In the genomic region with DNA sequence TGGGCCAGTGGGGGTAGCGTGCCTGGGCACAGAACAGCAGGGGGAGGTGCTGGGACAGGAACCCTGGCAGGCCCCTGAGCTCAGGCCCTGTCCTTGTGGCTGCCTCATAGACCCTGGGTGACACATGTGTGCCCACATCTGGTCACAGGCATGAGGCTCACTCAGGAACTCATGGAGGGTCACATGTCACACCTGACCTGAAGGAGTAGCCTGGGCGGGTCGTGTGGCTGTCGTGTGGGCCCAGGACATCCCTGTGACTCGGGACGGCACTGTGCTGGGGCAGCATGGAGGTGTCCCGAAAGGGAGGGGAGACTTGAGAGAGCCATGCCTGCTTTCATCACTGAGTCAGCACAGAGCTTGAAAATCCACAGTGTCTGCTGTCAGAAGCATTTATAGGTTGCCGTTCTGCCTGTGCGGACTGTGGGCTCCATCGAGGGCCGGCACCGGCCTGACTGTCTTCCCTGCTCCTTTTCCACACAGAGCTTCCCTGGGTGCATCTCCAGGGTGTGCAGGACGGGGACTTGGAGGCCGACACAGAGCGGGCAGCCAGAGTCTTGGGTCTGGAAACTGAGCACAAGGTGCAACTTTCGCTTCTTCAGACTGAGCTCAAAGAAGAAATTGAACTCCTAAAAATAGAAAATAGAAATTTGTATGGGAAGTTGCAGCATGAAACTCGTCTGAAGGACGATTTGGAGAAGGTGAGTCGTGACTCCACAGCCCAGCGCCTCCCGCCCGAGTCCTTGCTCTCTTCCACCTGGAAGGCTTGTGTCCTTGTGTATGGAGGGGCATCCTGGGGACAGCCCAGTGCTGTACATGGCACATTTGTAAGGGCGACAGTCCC, we compare ENCODE assay signal across 1 cellular context.
TF ChIP-seq lines count a peak whose summit lies in the region.

No MANE protein-coding gene starts in this region.

TF ChIP-seq in HepG2, 621 proteins besides CTCF, POLR2A, EP300 and RAD21:
- TF ChIP-seq, protein P1, sequence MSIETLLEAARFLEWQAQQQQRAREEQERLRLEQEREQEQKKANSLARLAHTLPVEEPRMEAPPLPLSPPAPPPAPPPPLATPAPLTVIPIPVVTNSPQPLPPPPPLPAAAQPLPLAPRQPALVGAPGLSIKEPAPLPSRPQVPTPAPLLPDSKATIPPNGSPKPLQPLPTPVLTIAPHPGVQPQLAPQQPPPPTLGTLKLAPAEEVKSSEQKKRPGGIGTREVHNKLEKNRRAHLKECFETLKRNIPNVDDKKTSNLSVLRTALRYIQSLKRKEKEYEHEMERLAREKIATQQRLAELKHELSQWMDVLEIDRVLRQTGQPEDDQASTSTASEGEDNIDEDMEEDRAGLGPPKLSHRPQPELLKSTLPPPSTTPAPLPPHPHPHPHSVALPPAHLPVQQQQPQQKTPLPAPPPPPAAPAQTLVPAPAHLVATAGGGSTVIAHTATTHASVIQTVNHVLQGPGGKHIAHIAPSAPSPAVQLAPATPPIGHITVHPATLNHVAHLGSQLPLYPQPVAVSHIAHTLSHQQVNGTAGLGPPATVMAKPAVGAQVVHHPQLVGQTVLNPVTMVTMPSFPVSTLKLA (IDR thresholded peaks at IDR 0.05) = 0 out of 2 replicates have a peak, but pooled peaks have one; percentile 28
- TF ChIP-seq HNF4G (IDR thresholded peaks at IDR 0.05; ENCODE audit: borderline replicate concordance, low read depth, low read length) (no peak), HNF4G (CRISPR knock-in tag; IDR thresholded peaks at IDR 0.05; ENCODE audit: borderline replicate concordance, low read depth) (no peak), ZNF766 (CRISPR knock-in tag; IDR thresholded peaks at IDR 0.05; ENCODE audit: borderline replicate concordance) (no peak), NCOA2 (CRISPR knock-in tag; IDR thresholded peaks at IDR 0.05) (no peak)
- TF ChIP-seq, protein P2, sequence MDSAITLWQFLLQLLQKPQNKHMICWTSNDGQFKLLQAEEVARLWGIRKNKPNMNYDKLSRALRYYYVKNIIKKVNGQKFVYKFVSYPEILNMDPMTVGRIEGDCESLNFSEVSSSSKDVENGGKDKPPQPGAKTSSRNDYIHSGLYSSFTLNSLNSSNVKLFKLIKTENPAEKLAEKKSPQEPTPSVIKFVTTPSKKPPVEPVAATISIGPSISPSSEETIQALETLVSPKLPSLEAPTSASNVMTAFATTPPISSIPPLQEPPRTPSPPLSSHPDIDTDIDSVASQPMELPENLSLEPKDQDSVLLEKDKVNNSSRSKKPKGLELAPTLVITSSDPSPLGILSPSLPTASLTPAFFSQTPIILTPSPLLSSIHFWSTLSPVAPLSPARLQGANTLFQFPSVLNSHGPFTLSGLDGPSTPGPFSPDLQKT (CRISPR knock-in tag; IDR thresholded peaks at IDR 0.05; ENCODE audit: borderline replicate concordance) = no peak
